33 cellular contexts compared by ENCODE assay signal in genomic region chr6:26009817-26010216, GRCh38.
"Had no signal": no experiment of that assay in that cellular context is flagged by ENCODE, and none has a peak within 500 bp of the region (broad histone marks: within the 10 kb centered on the region; RNA-seq: fewer than 3 reads in every experiment).

No MANE protein-coding gene starts in this region.

- DNase-seq: activated B cell treated with CpG ODN at 0.5 μM for 24 hours; activated CD4-positive, alpha-beta T cell treated with anti-CD3 and anti-CD28 coated beads for 48 hours; activated CD4-positive, alpha-beta T cell treated with anti-CD3 and anti-CD28 coated beads, Interleukin-2, amount 50 U/mL, for 1 hour; activated CD4-positive, alpha-beta T cell treated with anti-CD3 and anti-CD28 coated beads, Interleukin-2, amount 50 U/mL, for 48 hours; activated CD8-positive, alpha-beta memory T cell treated with anti-CD3 and anti-CD28 coated beads for 24 hours; activated CD8-positive, alpha-beta T cell treated with anti-CD3 and anti-CD28 coated beads for 36 hours; activated effector memory CD4-positive, alpha-beta T cell treated with Interleukin-2 at 50 U/mL for 16 hours; activated gamma-delta T cell treated with Interleukin-2 at 50 U/mL for 16 hours; activated naive CD4-positive, alpha-beta T cell treated with anti-CD3 and anti-CD28 coated beads, Interleukin-2, amount 50 U/mL, for 16 hours; activated naive CD4-positive, alpha-beta T cell treated with Interleukin-2 at 50 U/mL for 16 hours; activated T-cell treated with anti-CD3 and anti-CD28 coated beads, Interleukin-2, amount 50 U/mL, for 4 hours; adrenal gland; amygdala; aorta; body of pancreas; caudate nucleus; cortex of kidney; dermis blood vessel endothelial cell; effector CD4-positive, alpha-beta T cell; effector memory CD8-positive, alpha-beta T cell; erythroblast; foreskin keratinocyte; gastrocnemius medialis; glutamatergic neuron; heart left ventricle; T1000; WERI-Rb-1 had no signal

- FAIRE-seq: colon had no signal

- H3K9me3 ChIP-seq: adrenal gland, body of pancreas, esophagus muscularis mucosa, gastrocnemius medialis, heart left ventricle had no signal

- H3K4me3 ChIP-seq: adrenal gland, body of pancreas, esophagus muscularis mucosa, gastrocnemius medialis, heart left ventricle had no signal

- H3K4me3 Mint-ChIP-seq: activated B cell treated with CpG ODN at 0.5 μM for 24 hours; activated CD8-positive, alpha-beta T cell treated with anti-CD3 and anti-CD28 coated beads for 36 hours; activated naive CD8-positive, alpha-beta T cell; activated T-cell treated with anti-CD3 and anti-CD28 coated beads, Interleukin-2, amount 50 U/mL, for 4 hours; activated T-helper 17 cell treated with anti-CD3 and anti-CD28 coated beads, Interleukin-2, amount 50 U/mL, for 72 hours; effector memory CD8-positive, alpha-beta T cell; T-helper 2 cell treated with Interferon-gamma antibody and Interleukin-4, amounts not matched to agents 5 μg/mL and 100 μg/mL, for 36 hours had no signal

- H3K36me3 ChIP-seq: adrenal gland, esophagus muscularis mucosa, gastrocnemius medialis, WERI-Rb-1 had no signal

- H3K27me3 Mint-ChIP-seq: activated B cell treated with CpG ODN at 0.5 μM for 24 hours; activated CD8-positive, alpha-beta T cell treated with anti-CD3 and anti-CD28 coated beads for 36 hours; activated naive CD8-positive, alpha-beta T cell; activated T-helper 17 cell treated with anti-CD3 and anti-CD28 coated beads, Interleukin-2, amount 50 U/mL, for 72 hours; effector memory CD8-positive, alpha-beta T cell had no signal

- H3K9me3 Mint-ChIP-seq: activated B cell treated with CpG ODN at 0.5 μM for 24 hours; activated CD8-positive, alpha-beta T cell treated with anti-CD3 and anti-CD28 coated beads for 36 hours; activated T-cell treated with anti-CD3 and anti-CD28 coated beads, Interleukin-2, amount 50 U/mL, for 4 hours; activated T-helper 17 cell treated with anti-CD3 and anti-CD28 coated beads, Interleukin-2, amount 50 U/mL, for 72 hours; effector memory CD8-positive, alpha-beta T cell; T-helper 2 cell treated with Interferon-gamma antibody and Interleukin-4, amounts not matched to agents 5 μg/mL and 100 μg/mL, for 36 hours had no signal

- H3K27ac ChIP-seq: adrenal gland, body of pancreas, esophagus muscularis mucosa, foreskin keratinocyte, gastrocnemius medialis, heart left ventricle, WERI-Rb-1 had no signal

- H3K27me3 ChIP-seq: adrenal gland, body of pancreas, esophagus muscularis mucosa, foreskin keratinocyte, gastrocnemius medialis, heart left ventricle had no signal

- H3K27ac Mint-ChIP-seq: activated B cell treated with CpG ODN at 0.5 μM for 24 hours; activated CD8-positive, alpha-beta T cell treated with anti-CD3 and anti-CD28 coated beads for 36 hours; activated naive CD8-positive, alpha-beta T cell; activated T-helper 17 cell treated with anti-CD3 and anti-CD28 coated beads, Interleukin-2, amount 50 U/mL, for 72 hours; effector memory CD8-positive, alpha-beta T cell; T-helper 2 cell treated with Interferon-gamma antibody and Interleukin-4, amounts not matched to agents 5 μg/mL and 100 μg/mL, for 36 hours had no signal

- ATAC-seq: activated CD4-positive, CD25-positive, alpha-beta regulatory T cell treated with anti-CD3 and anti-CD28 coated beads, Interleukin-2, amount 50 U/mL, for 24 hours; activated CD8-positive, alpha-beta T cell treated with anti-CD3 and anti-CD28 coated beads for 36 hours; activated T-cell treated with anti-CD3 and anti-CD28 coated beads, Interleukin-2, amount 50 U/mL, for 4 hours; activated T-helper 17 cell treated with anti-CD3 and anti-CD28 coated beads, Interleukin-2, amount 50 U/mL, for 72 hours; body of pancreas; effector memory CD8-positive, alpha-beta T cell; foreskin keratinocyte; gastrocnemius medialis; heart left ventricle had no signal

- H3K4me1 Mint-ChIP-seq: activated B cell treated with CpG ODN at 0.5 μM for 24 hours; activated T-helper 17 cell treated with anti-CD3 and anti-CD28 coated beads, Interleukin-2, amount 50 U/mL, for 72 hours had no signal

- H3K4me1 ChIP-seq: adrenal gland, body of pancreas, esophagus muscularis mucosa, foreskin keratinocyte, gastrocnemius medialis had no signal
